ENCODE assay signal across 1 cellular context in genomic region chr4:39706334-39706733, GRCh38.
TF ChIP-seq lines count a peak whose summit lies in the region.

No MANE protein-coding gene starts in this region.

TF ChIP-seq in WTC11, 78 proteins besides CTCF, POLR2A, EP300 and RAD21 (continued from another document):
- TF ChIP-seq PRDM15 (CRISPR knock-in tag; IDR thresholded peaks at IDR 0.05) = no peak
- no peak for TF ChIP-seq TCF7 (CRISPR knock-in tag; IDR thresholded peaks at IDR 0.05; ENCODE audit: low read depth)
- TF ChIP-seq ZBTB21 (CRISPR knock-in tag; IDR thresholded peaks at IDR 0.05; ENCODE audit: borderline replicate concordance) = no peak
- no peak for TF ChIP-seq SOX15 (CRISPR knock-in tag; IDR thresholded peaks at IDR 0.05)
- no peak for TF ChIP-seq ZNF671 (CRISPR knock-in tag; IDR thresholded peaks at IDR 0.05)
- TF ChIP-seq, protein P1, sequence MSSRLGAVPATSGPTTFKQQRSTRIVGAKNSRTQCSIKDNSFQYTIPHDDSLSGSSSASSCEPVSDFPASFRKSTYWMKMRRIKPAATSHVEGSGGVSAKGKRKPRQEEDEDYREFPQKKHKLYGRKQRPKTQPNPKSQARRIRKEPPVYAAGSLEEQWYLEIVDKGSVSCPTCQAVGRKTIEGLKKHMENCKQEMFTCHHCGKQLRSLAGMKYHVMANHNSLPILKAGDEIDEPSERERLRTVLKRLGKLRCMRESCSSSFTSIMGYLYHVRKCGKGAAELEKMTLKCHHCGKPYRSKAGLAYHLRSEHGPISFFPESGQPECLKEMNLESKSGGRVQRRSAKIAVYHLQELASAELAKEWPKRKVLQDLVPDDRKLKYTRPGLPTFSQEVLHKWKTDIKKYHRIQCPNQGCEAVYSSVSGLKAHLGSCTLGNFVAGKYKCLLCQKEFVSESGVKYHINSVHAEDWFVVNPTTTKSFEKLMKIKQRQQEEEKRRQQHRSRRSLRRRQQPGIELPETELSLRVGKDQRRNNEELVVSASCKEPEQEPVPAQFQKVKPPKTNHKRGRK (CRISPR knock-in tag; IDR thresholded peaks at IDR 0.05; ENCODE audit: borderline replicate concordance) = no peak
- no peak for TF ChIP-seq CBFB (CRISPR knock-in tag; IDR thresholded peaks at IDR 0.05; ENCODE audit: low read depth)
- no peak for TF ChIP-seq NFATC4 (CRISPR knock-in tag; IDR thresholded peaks at IDR 0.05)
